In the genomic region with DNA sequence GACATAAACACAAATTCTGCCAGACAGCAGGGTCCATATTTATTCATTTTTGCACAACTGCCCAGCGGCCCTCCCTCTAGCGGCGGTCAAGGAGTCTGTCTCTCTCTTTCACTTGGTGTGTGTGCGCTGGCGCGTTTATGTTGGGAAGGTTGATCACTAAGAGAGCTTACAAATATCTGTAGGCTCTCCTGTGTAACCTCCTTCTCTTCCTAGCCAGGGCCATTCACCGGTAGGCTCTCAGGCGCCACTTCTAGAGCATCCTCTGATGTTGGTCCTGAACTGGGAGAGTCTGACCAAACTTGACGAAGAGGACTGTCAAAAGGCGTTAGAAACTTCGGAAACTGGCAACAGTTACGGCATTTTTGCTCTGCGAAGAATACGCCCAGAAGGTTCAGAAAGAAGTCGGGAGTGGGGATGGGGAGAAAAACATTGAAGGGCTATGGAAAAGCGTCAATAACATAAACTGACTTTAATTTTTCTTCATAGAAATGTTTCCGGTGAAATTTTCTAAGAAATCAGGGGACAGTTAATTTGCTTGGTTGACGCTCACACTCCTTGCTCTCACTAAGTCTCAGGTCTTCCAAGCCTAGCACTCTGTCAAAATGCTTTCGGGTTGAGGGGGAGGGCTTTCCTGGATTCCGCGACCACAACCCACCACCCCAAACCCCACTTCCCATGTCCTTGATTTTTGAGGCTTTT, we compare ENCODE assay signal across 8 cellular contexts.
A peak's percentile ranks its signal among the peaks of the same experiment; 100 is the strongest.
DNase-seq lines count a peak whose midpoint lies in the region; ATAC-seq lines count a peak whose summit lies in the region.

No MANE protein-coding gene starts in this region.

- no peak overlapping the region; the same call in 1 of the 2 replicates for H3K9ac ChIP-seq in HUES48 (ENCODE audit: low read depth, low read length)

- peaks cover 3% of the 10 kb centered on the region for H3K4me1 Mint-ChIP-seq in memory B cell

- H3K4me1 ChIP-seq in HUES48 (ENCODE audit: control insufficient read depth, insufficient read depth, low read length): peaks cover 6% of the 10 kb centered on the region; the same call in 1 of the 2 replicates

- H3K36me3 ChIP-seq in HUES48 (ENCODE audit: control insufficient read depth, insufficient read depth, low read length): no peaks in the 10 kb centered on the region

- peak overlapping the region; percentile 5 for H3K4me3 Mint-ChIP-seq in memory B cell

- no peak overlapping the region for H3K27ac ChIP-seq in HUES48 (ENCODE audit: low read depth, low read length)

- no peak overlapping the region for H3K27ac Mint-ChIP-seq in memory B cell

- no peak for ATAC-seq in memory B cell (ENCODE audit: low read depth)
- no peak for ATAC-seq in GM19467 (IDR thresholded peaks at IDR 0.05; ENCODE audit: unreplicated experiment)
- no peak for ATAC-seq in HG03135 (IDR thresholded peaks at IDR 0.05; ENCODE audit: unreplicated experiment)

- peaks cover 1% of the 10 kb centered on the region for H3K9me3 Mint-ChIP-seq in memory B cell

- DNase-seq in DMS53 (lab: John Stamatoyannopoulos, UW): peak; percentile 91
- peak; percentile 43 for DNase-seq in dermis blood vessel endothelial cell
- no peak for DNase-seq in memory B cell (ENCODE audit: low spot score in 2 of 2)
- no peak for DNase-seq in EL
- DNase-seq in NCI-H1694 (lab: John Stamatoyannopoulos, UW): no peak

- peaks cover 2% of the 10 kb centered on the region for H3K36me3 Mint-ChIP-seq in memory B cell

- H3K9me3 ChIP-seq in HUES48 (ENCODE audit: control insufficient read depth, insufficient read depth, low read length): no peaks in the 10 kb centered on the region

- peak overlapping the region; percentile 72 for H3K4me3 ChIP-seq in HUES48 (ENCODE audit: low read depth, low read length)

- H3K27me3 Mint-ChIP-seq in memory B cell: peaks cover 8% of the 10 kb centered on the region

- peaks cover 9% of the 10 kb centered on the region for H3K27me3 ChIP-seq in HUES48 (ENCODE audit: control insufficient read depth, insufficient read depth, low read length)

Comparison
In these comparisons a context has a peak if more than half of its experiments do, and no peak if none do; other contexts are left out.
1. DNase-seq: peak in DMS53 (single experiment) and dermis blood vessel endothelial cell (single experiment); none in memory B cell (0 of 2), EL (single experiment) and NCI-H1694 (single experiment).